Comparison of ENCODE assay signal across 11 cellular contexts in the genomic region with DNA sequence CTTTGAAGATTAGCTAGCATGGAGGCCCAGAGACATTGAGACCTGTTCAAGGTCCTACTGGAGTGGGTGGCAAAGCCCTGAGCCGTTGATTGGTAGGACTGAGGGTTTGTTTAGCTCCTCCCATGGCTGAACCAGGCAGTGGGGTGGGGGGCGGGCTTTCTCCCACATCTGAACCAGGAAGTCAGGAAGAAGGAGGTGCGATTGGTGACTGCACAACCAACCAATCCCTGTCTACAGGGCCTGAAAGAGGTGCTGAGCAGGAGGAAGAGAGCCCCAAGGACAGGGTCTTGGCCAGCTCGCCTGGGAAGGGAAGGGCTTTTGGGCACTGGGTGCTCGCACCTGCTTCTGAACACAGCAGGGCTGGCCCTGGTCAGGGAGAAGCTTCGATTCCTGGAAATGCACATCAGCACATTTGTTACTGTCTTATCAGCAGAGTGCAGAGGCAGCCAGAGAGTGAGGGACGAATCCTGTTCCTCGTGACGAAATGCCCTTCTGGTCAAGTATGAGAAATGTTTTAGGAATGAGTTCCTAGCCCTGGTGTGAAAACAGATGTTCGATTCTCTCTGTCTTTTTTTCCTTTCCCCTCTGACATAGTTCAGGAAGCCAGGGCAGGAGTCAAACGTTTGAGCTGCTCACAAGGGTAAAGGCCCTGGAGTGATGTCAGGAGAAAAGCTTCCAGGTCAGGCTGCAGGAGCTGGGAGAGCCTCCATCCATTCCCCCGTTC.
DNase-seq lines count a peak whose midpoint lies in the region; ATAC-seq, FAIRE-seq and TF ChIP-seq lines count a peak whose summit lies in the region.
"Had no signal": no experiment of that assay in that cellular context is flagged by ENCODE, and none has a peak within 500 bp of the region (broad histone marks: within the 10 kb centered on the region; RNA-seq: fewer than 3 reads in every experiment).

No MANE protein-coding gene starts in this region.

- no peaks in the 10 kb centered on the region for H4K20me1 ChIP-seq in astrocyte (ENCODE audit: insufficient read depth, low read length)

- H3K27me3 Mint-ChIP-seq in astrocyte (ENCODE audit: low read depth, unreplicated experiment), result peaks cover 6% of the 10 kb centered on the region
- peaks cover 7% of the 10 kb centered on the region for H3K27me3 Mint-ChIP-seq in chondrocyte (ENCODE audit: low read depth)

- H3K4me1 Mint-ChIP-seq in astrocyte (ENCODE audit: low read depth, unreplicated experiment) (peaks cover 7% of the 10 kb centered on the region), chondrocyte (ENCODE audit: low read depth) (peaks cover 7% of the 10 kb centered on the region)

- H3K27ac Mint-ChIP-seq in astrocyte (ENCODE audit: unreplicated experiment) (peak overlapping the region; percentile 84), chondrocyte (ENCODE audit: unreplicated experiment) (no peak overlapping the region)
- H3K27ac Mint-ChIP-seq: nephron had no signal

- H3K4me3 Mint-ChIP-seq in astrocyte (ENCODE audit: unreplicated experiment), result no peak overlapping the region
- H3K4me3 Mint-ChIP-seq in chondrocyte (ENCODE audit: unreplicated experiment), result no peak overlapping the region
- H3K4me3 Mint-ChIP-seq: nephron had no signal

- FAIRE-seq in astrocyte (lab: Jason Lieb, UNC), result no peak
- FAIRE-seq: GM12891 had no signal

- no peak for ATAC-seq in GM18519 (IDR thresholded peaks at IDR 0.05; ENCODE audit: low FRiP score, unreplicated experiment)

- no peaks in the 10 kb centered on the region for H3K79me2 ChIP-seq in astrocyte (ENCODE audit: insufficient read depth, low read length)

- no peak overlapping the region for H3K9ac ChIP-seq in astrocyte (ENCODE audit: low read length)

- H2AFZ ChIP-seq in astrocyte (ENCODE audit: low read depth, low read length), result peak overlapping the region; percentile 1

- H3K36me3 Mint-ChIP-seq in astrocyte (ENCODE audit: low read depth, unreplicated experiment) (no peaks in the 10 kb centered on the region), chondrocyte (ENCODE audit: low read depth) (no peaks in the 10 kb centered on the region)

- no peak for TF ChIP-seq CTCF in astrocyte (IDR thresholded peaks at IDR 0.05; ENCODE audit: insufficient read depth, low read depth, low read length)
- no peak for TF ChIP-seq CTCF in chondrocyte (IDR thresholded peaks at IDR 0.05)

- peak; percentile 80 for DNase-seq in HS-27A (ENCODE audit: low read depth)
- peak; percentile 70 for DNase-seq in astrocyte (ENCODE audit: low read depth)
- peak; percentile 36 for DNase-seq in hepatic stellate cell (ENCODE audit: low spot score)
- peak; percentile 43 for DNase-seq in stromal cell of bone marrow (ENCODE audit: low read depth)
- DNase-seq in chondrocyte (ENCODE audit: low spot score), result no peak
- no peak for DNase-seq in NCI-H510A (lab: John Stamatoyannopoulos, UW)
- DNase-seq in substantia nigra (lab: John Stamatoyannopoulos, UW), result no peak
- DNase-seq: effector CD4-positive, alpha-beta T cell had no signal

- H3K27me3 ChIP-seq in astrocyte (ENCODE audit: insufficient read depth, low read length), result no peaks in the 10 kb centered on the region

- H3K36me3 ChIP-seq in astrocyte (ENCODE audit: insufficient read depth, low read length), result no peaks in the 10 kb centered on the region

- H3K27ac ChIP-seq in astrocyte (ENCODE audit: low read depth, low read length) (no peak overlapping the region), substantia nigra (ENCODE audit: low read depth, low read length, poor library complexity, severe bottlenecking) (no peak overlapping the region)

- H3K9me3 Mint-ChIP-seq in astrocyte (ENCODE audit: unreplicated experiment) (no peaks in the 10 kb centered on the region), chondrocyte (ENCODE audit: low read depth) (no peaks in the 10 kb centered on the region)
- H3K9me3 Mint-ChIP-seq: nephron had no signal

- H3K4me1 ChIP-seq in astrocyte (ENCODE audit: insufficient read depth, low read length), result no peaks in the 10 kb centered on the region

- H3K9me3 ChIP-seq in astrocyte (ENCODE audit: insufficient read depth, low read depth, low read length), result no peaks in the 10 kb centered on the region

- no peak overlapping the region for H3K4me2 ChIP-seq in astrocyte (ENCODE audit: low read length)

- no peak overlapping the region for H3K4me3 ChIP-seq in astrocyte (ENCODE audit: insufficient read depth, low read depth, low read length)

Comparison
In these comparisons a context has a peak if more than half of its experiments do, and no peak if none do; other contexts are left out.
1. DNase-seq: peak in HS-27A (single experiment), astrocyte (single experiment), hepatic stellate cell (single experiment) and stromal cell of bone marrow (single experiment); none in chondrocyte (single experiment), NCI-H510A (single experiment) and substantia nigra (0 of 49).